ENCODE assay signal across 25 cellular contexts in genomic region chr2:171512683-171513082, GRCh38.
"Had no signal": no experiment of that assay in that cellular context is flagged by ENCODE, and none has a peak within 500 bp of the region (broad histone marks: within the 10 kb centered on the region; RNA-seq: fewer than 3 reads in every experiment).

No MANE protein-coding gene starts in this region.

- H3K4me2 ChIP-seq: neural progenitor cell had no signal

- H3K4me1 ChIP-seq: prostate gland, sigmoid colon, testis, tibial nerve, upper lobe of left lung had no signal

- ATAC-seq: left cardiac atrium; left lung; mucosa of descending colon; naive thymus-derived CD4-positive, alpha-beta T cell had no signal

- H2AFZ ChIP-seq: neural progenitor cell had no signal

- H3K27me3 ChIP-seq: esophagus squamous epithelium, heart right ventricle, left lung, neural progenitor cell, right atrium auricular region, sigmoid colon, testis, tibial nerve, upper lobe of left lung had no signal

- H3K27ac ChIP-seq: coronary artery, esophagus squamous epithelium, heart right ventricle, left lung, neural progenitor cell, prostate gland, right atrium auricular region, sigmoid colon, testis, tibial nerve, upper lobe of left lung had no signal

- H3K4me3 ChIP-seq: coronary artery, esophagus squamous epithelium, heart right ventricle, left lung, mucosa of descending colon, neural progenitor cell, prostate gland, right atrium auricular region, sigmoid colon, testis, tibial nerve, upper lobe of left lung had no signal

- H3K36me3 ChIP-seq: esophagus squamous epithelium, heart right ventricle, left lung, neural progenitor cell, prostate gland, right atrium auricular region, sigmoid colon, tibial nerve, upper lobe of left lung had no signal

- DNase-seq: dermis blood vessel endothelial cell; effector memory CD4-positive, alpha-beta T cell; esophagus squamous epithelium; foreskin melanocyte; glutamatergic neuron; heart right ventricle; hippocampal formation; left cardiac atrium; left lung; mesenchymal stem cell; mucosa of descending colon; naive thymus-derived CD4-positive, alpha-beta T cell; nucleus accumbens; sigmoid colon; stimulated activated CD4-positive, alpha-beta T cell treated with anti-CD3 and anti-CD28 coated beads, Interleukin-2, amount 100 ng/mL, for 24 hours; stimulated activated CD4-positive, alpha-beta T cell treated with anti-CD3 and anti-CD28 coated beads, Interleukin-4, amount 100 ng/mL, for 4 hours; stimulated activated naive CD8-positive, alpha-beta T cell treated with anti-CD3 and anti-CD28 coated beads, Interleukin-15, Interleukin-2, amounts not matched to agents 100 U/mL and 50 U/mL, for 24 hours; substantia nigra; testis; upper lobe of left lung had no signal

- H3K9me3 ChIP-seq: esophagus squamous epithelium, heart right ventricle, left lung, mucosa of descending colon, prostate gland, right atrium auricular region, sigmoid colon, testis, tibial nerve, upper lobe of left lung had no signal

- H3K9ac ChIP-seq: neural progenitor cell had no signal
